ENCODE assay signal across 15 cellular contexts in the genomic region with DNA sequence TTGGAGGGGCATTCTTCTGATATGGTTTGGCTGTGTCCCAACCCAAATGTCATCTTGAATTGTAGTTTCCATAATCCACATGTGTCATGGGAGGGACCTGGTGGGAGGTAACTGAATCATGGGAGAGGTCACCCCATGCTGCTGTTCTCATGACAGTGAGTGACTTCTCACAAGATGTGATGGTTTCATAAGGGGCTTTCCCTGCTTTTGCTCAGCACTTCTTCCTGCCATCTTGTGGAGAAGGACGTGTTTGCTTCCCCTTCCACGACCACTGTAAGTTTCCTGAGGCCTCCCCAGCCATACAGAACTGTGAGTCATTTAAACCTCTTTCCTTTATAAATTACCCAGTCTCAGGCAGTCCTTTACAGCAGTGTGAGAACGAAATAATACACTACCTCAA.
DNase-seq lines count a peak whose midpoint lies in the region; TF ChIP-seq lines count a peak whose summit lies in the region.
"Had no signal": no experiment of that assay in that cellular context is flagged by ENCODE, and none has a peak within 500 bp of the region (broad histone marks: within the 10 kb centered on the region; RNA-seq: fewer than 3 reads in every experiment).

No MANE protein-coding gene starts in this region.

- peaks cover 0 to 14% (median 0%) of the 10 kb centered on the region in 4 donors for H3K27me3 ChIP-seq in esophagus muscularis mucosa
- H3K27me3 ChIP-seq in adrenal gland: no peaks in the 10 kb centered on the region
- H3K27me3 ChIP-seq: BLaER1, ovary, tibial nerve had no signal

- H3K27ac ChIP-seq in esophagus muscularis mucosa (replicated peaks in 1 of 4): no peak overlapping the region
- H3K27ac ChIP-seq in adrenal gland: no peak overlapping the region
- H3K27ac ChIP-seq: BLaER1, gastroesophageal sphincter, ovary, tibial nerve had no signal

- no peaks in the 10 kb centered on the region for H3K4me1 ChIP-seq in esophagus muscularis mucosa
- no peaks in the 10 kb centered on the region for H3K4me1 ChIP-seq in adrenal gland (replicated peaks in 1 of 2)
- H3K4me1 ChIP-seq: gastroesophageal sphincter, tibial nerve had no signal

- 66% methylated on average over 3 of the region's 3 CpGs for WGBS in esophagus muscularis mucosa
- 30 to 68% (median 44%) methylated on average over 3 of the region's 3 CpGs for WGBS in adrenal gland, 4 donors

- DNase-seq in stimulated activated CD4-positive, alpha-beta T cell treated with anti-CD3 and anti-CD28 coated beads, Interleukin-12 subunit alpha, Interleukin-12 subunit beta, amount 100 ng/mL, for 48 hours (ENCODE audit: low read depth in 2 of 3, low spot score in 1 of 3): peak in 2 of 3 donors; percentile 11 to 17
- no peak for DNase-seq in stimulated activated CD4-positive, alpha-beta T cell treated with anti-CD3 and anti-CD28 coated beads, Interleukin-2, amount 100 ng/mL, for 48 hours
- DNase-seq in RPMI7951 (ENCODE audit: low read depth) (peak; percentile 74), esophagus muscularis mucosa (ENCODE audit: extremely low spot score) (peak; percentile 75), adrenal gland (no peak), NCI-H524 (lab: John Stamatoyannopoulos, UW) (no peak), anterior cingulate cortex (lab: John Stamatoyannopoulos, UW) (no peak), cerebellar cortex (ENCODE audit: low spot score) (no peak)
- DNase-seq: midbrain, MM.1S, ovary, small intestine had no signal

- no peak for TF ChIP-seq CTCF in esophagus muscularis mucosa (IDR thresholded peaks at IDR 0.05)
- no peak for TF ChIP-seq CTCF in adrenal gland (IDR thresholded peaks at IDR 0.05)

- H3K9me3 ChIP-seq in esophagus muscularis mucosa (no peaks in the 10 kb centered on the region), adrenal gland (replicated peaks in 1 of 3) (no peaks in the 10 kb centered on the region)
- H3K9me3 ChIP-seq: BLaER1, gastroesophageal sphincter, ovary, tibial nerve had no signal

- intact Hi-C loops in esophagus muscularis mucosa (cut with DNase I) (no loop called here), adrenal gland (cut with DNase I) (no loop called here)

- H3K4me3 ChIP-seq in esophagus muscularis mucosa: no peak overlapping the region
- H3K4me3 ChIP-seq in adrenal gland: no peak overlapping the region
- H3K4me3 ChIP-seq: BLaER1, gastroesophageal sphincter, ovary, tibial nerve had no signal

- no peak for TF ChIP-seq POLR2A in esophagus muscularis mucosa (IDR thresholded peaks at IDR 0.05; ENCODE audit: low read depth)
- TF ChIP-seq POLR2A in adrenal gland (IDR thresholded peaks at IDR 0.05): no peak

- TF ChIP-seq EP300 in esophagus muscularis mucosa (IDR thresholded peaks at IDR 0.05): no peak

- H3K36me3 ChIP-seq in esophagus muscularis mucosa (no peaks in the 10 kb centered on the region), adrenal gland (replicated peaks in 1 of 2) (no peaks in the 10 kb centered on the region)
- H3K36me3 ChIP-seq: BLaER1, gastroesophageal sphincter, ovary, tibial nerve had no signal

Comparison
In these comparisons a context has a peak if more than half of its experiments do, and no peak if none do; other contexts are left out.
1. DNase-seq: peak in stimulated activated CD4-positive, alpha-beta T cell treated with anti-CD3 and anti-CD28 coated beads, Interleukin-12 subunit alpha, Interleukin-12 subunit beta, amount 100 ng/mL, for 48 hours (2 of 3), RPMI7951 (single experiment) and esophagus muscularis mucosa (single experiment); none in stimulated activated CD4-positive, alpha-beta T cell treated with anti-CD3 and anti-CD28 coated beads, Interleukin-2, amount 100 ng/mL, for 48 hours (0 of 2), adrenal gland (0 of 7), NCI-H524 (0 of 2), anterior cingulate cortex (0 of 58) and cerebellar cortex (single experiment).